ENCODE assay signal across 10 cellular contexts in genomic region chr2:120254178-120254577, GRCh38. TPM values are rescaled to one million over a fixed set of nuclear protein-coding genes. Genes with fewer than 3 reads are reported as not detected.
DNase-seq lines count a peak whose midpoint lies in the region; ATAC-seq, FAIRE-seq and TF ChIP-seq lines count a peak whose summit lies in the region.
"Had no signal": no experiment of that assay in that cellular context is flagged by ENCODE, and none has a peak within 500 bp of the region (broad histone marks: within the 10 kb centered on the region; RNA-seq: fewer than 3 reads in every experiment).

No MANE protein-coding gene starts in this region.

- peak overlapping the region; percentile 93 for H3K4me3 Mint-ChIP-seq in T-helper 1 cell treated with Interleukin-12 subunit alpha and Interleukin-12 subunit beta and Interleukin-4 antibody, amounts not matched to agents 30 μg/mL and 1 μg/mL, for 36 hours
- H3K4me3 Mint-ChIP-seq in activated T-helper 2 cell treated with anti-CD3 and anti-CD28 coated beads, Interferon-gamma antibody, Interleukin-2, Interleukin-4, amounts not matched to agents 10 μg/mL and 5 μg/mL and 100 μg/mL, durations not matched to agents 14 hours and 24 hours and 36 hours (ENCODE audit: low read depth), result peak overlapping the region; percentile 92
- H3K4me3 Mint-ChIP-seq in stimulated activated naive CD8-positive, alpha-beta T cell treated with anti-CD3 and anti-CD28 coated beads, Interleukin-15, amount 100 ng/mL, for 72 hours, result peak overlapping the region; percentile 86 to 96

- peaks cover 10% of the 10 kb centered on the region for H3K9me3 Mint-ChIP-seq in T-helper 1 cell treated with Interleukin-12 subunit alpha and Interleukin-12 subunit beta and Interleukin-4 antibody, amounts not matched to agents 30 μg/mL and 1 μg/mL, for 36 hours
- H3K9me3 Mint-ChIP-seq in activated T-helper 2 cell treated with anti-CD3 and anti-CD28 coated beads, Interferon-gamma antibody, Interleukin-2, Interleukin-4, amounts not matched to agents 10 μg/mL and 5 μg/mL and 100 μg/mL, durations not matched to agents 14 hours and 24 hours and 36 hours, result peaks cover 7% of the 10 kb centered on the region
- H3K9me3 Mint-ChIP-seq in stimulated activated naive CD8-positive, alpha-beta T cell treated with anti-CD3 and anti-CD28 coated beads, Interleukin-15, amount 100 ng/mL, for 72 hours, result no peaks in the 10 kb centered on the region

- no peak overlapping the region for H3K27ac Mint-ChIP-seq in T-helper 1 cell treated with Interleukin-12 subunit alpha and Interleukin-12 subunit beta and Interleukin-4 antibody, amounts not matched to agents 30 μg/mL and 1 μg/mL, for 36 hours
- H3K27ac Mint-ChIP-seq in activated T-helper 2 cell treated with anti-CD3 and anti-CD28 coated beads, Interferon-gamma antibody, Interleukin-2, Interleukin-4, amounts not matched to agents 10 μg/mL and 5 μg/mL and 100 μg/mL, durations not matched to agents 14 hours and 24 hours and 36 hours, result no peak overlapping the region
- H3K27ac Mint-ChIP-seq in stimulated activated naive CD8-positive, alpha-beta T cell treated with anti-CD3 and anti-CD28 coated beads, Interleukin-15, amount 100 ng/mL, for 72 hours, result no peak overlapping the region

- peak overlapping the region in 1 of 2 donors; percentile 66 for H3K9ac ChIP-seq in kidney (ENCODE audit: low read length in 2 of 2)

- no peaks in the 10 kb centered on the region for H3K36me3 ChIP-seq in kidney (ENCODE audit: control insufficient read depth in 1 of 2, insufficient read depth in 2 of 2, low read length in 2 of 2)

- intact Hi-C loops in activated T-helper 2 cell treated with anti-CD3 and anti-CD28 coated beads, Interferon-gamma antibody, Interleukin-2, Interleukin-4, amounts not matched to agents 10 μg/mL and 5 μg/mL and 100 μg/mL, durations not matched to agents 14 hours and 24 hours and 36 hours (cut with micrococcal nuclease), result no loop called here
- intact Hi-C loops in kidney (cut with DNase I), result no loop called here

- no peak for ATAC-seq in stimulated activated naive CD8-positive, alpha-beta T cell treated with anti-CD3 and anti-CD28 coated beads, Interleukin-15, amount 100 ng/mL, for 72 hours
- ATAC-seq in HG02798 (IDR thresholded peaks at IDR 0.05; ENCODE audit: poor library complexity, unreplicated experiment) (no peak), GM21737 (IDR thresholded peaks at IDR 0.05; ENCODE audit: unreplicated experiment) (no peak)

- H3K27me3 Mint-ChIP-seq in T-helper 1 cell treated with Interleukin-12 subunit alpha and Interleukin-12 subunit beta and Interleukin-4 antibody, amounts not matched to agents 30 μg/mL and 1 μg/mL, for 36 hours (ENCODE audit: low read depth), result no peaks in the 10 kb centered on the region
- peaks cover 6% of the 10 kb centered on the region for H3K27me3 Mint-ChIP-seq in activated T-helper 2 cell treated with anti-CD3 and anti-CD28 coated beads, Interferon-gamma antibody, Interleukin-2, Interleukin-4, amounts not matched to agents 10 μg/mL and 5 μg/mL and 100 μg/mL, durations not matched to agents 14 hours and 24 hours and 36 hours (ENCODE audit: low read depth)
- no peaks in the 10 kb centered on the region for H3K27me3 Mint-ChIP-seq in stimulated activated naive CD8-positive, alpha-beta T cell treated with anti-CD3 and anti-CD28 coated beads, Interleukin-15, amount 100 ng/mL, for 72 hours

- TF ChIP-seq CTCF in kidney (IDR thresholded peaks at IDR 0.05; ENCODE audit: borderline replicate concordance, extremely low read depth, insufficient read depth), result no peak

- no peak for FAIRE-seq in kidney (lab: Jason Lieb, UNC)
- FAIRE-seq: A204.1 had no signal

- DNase-seq in T-helper 1 cell, result no peak
- no peak for DNase-seq in activated T-helper 2 cell treated with anti-CD3 and anti-CD28 coated beads, Interferon-gamma antibody, Interleukin-2, Interleukin-4, amounts not matched to agents 10 μg/mL and 5 μg/mL and 100 μg/mL, durations not matched to agents 14 hours and 24 hours and 36 hours (ENCODE audit: low spot score)
- DNase-seq in kidney, result no peak
- no peak for DNase-seq in stimulated activated naive CD8-positive, alpha-beta T cell treated with anti-CD3 and anti-CD28 coated beads, Interleukin-15, amount 100 ng/mL, for 72 hours
- no peak for DNase-seq in Kasumi-1 (lab: John Stamatoyannopoulos, UW)
- DNase-seq: NCI-H2227 treated with DMSO at 0.1 percent for 48 hours had no signal

- no peaks in the 10 kb centered on the region for H3K9me3 ChIP-seq in kidney (ENCODE audit: control insufficient read depth in 1 of 2, low read length in 2 of 2)

- peaks cover 71% of the 10 kb centered on the region for H3K4me1 Mint-ChIP-seq in T-helper 1 cell treated with Interleukin-12 subunit alpha and Interleukin-12 subunit beta and Interleukin-4 antibody, amounts not matched to agents 30 μg/mL and 1 μg/mL, for 36 hours (ENCODE audit: low read depth)
- H3K4me1 Mint-ChIP-seq in activated T-helper 2 cell treated with anti-CD3 and anti-CD28 coated beads, Interferon-gamma antibody, Interleukin-2, Interleukin-4, amounts not matched to agents 10 μg/mL and 5 μg/mL and 100 μg/mL, durations not matched to agents 14 hours and 24 hours and 36 hours (ENCODE audit: low read depth), result peaks cover 61% of the 10 kb centered on the region
- peaks cover 61% of the 10 kb centered on the region for H3K4me1 Mint-ChIP-seq in stimulated activated naive CD8-positive, alpha-beta T cell treated with anti-CD3 and anti-CD28 coated beads, Interleukin-15, amount 100 ng/mL, for 72 hours

- H3K36me3 Mint-ChIP-seq in T-helper 1 cell treated with Interleukin-12 subunit alpha and Interleukin-12 subunit beta and Interleukin-4 antibody, amounts not matched to agents 30 μg/mL and 1 μg/mL, for 36 hours (ENCODE audit: low read depth), result peaks cover 52% of the 10 kb centered on the region
- H3K36me3 Mint-ChIP-seq in activated T-helper 2 cell treated with anti-CD3 and anti-CD28 coated beads, Interferon-gamma antibody, Interleukin-2, Interleukin-4, amounts not matched to agents 10 μg/mL and 5 μg/mL and 100 μg/mL, durations not matched to agents 14 hours and 24 hours and 36 hours (ENCODE audit: low read depth), result peaks cover 51% of the 10 kb centered on the region

- peak overlapping the region; percentile 81 to 88 for H3K4me3 ChIP-seq in kidney (ENCODE audit: low read length in 2 of 2)

- no peak overlapping the region for H3K27ac ChIP-seq in kidney (ENCODE audit: low read depth in 2 of 2, low read length in 2 of 2)

- H3K4me1 ChIP-seq in kidney (ENCODE audit: control insufficient read depth in 1 of 2, insufficient read depth in 1 of 2, low read depth in 1 of 2, low read length in 2 of 2), result peaks cover 21 to 25% of the 10 kb centered on the region in 2 donors

RNA-seq across cellular contexts. Expression of gene RALB, which starts 1.5 kb away (rescaled TPM):
- 58.4 and 65.0 TPM in 2 replicates for total RNA-seq in activated T-helper 2 cell treated with anti-CD3 and anti-CD28 coated beads, Interferon-gamma antibody, Interleukin-2, Interleukin-4, amounts not matched to agents 10 μg/mL and 5 μg/mL and 100 μg/mL, durations not matched to agents 14 hours and 24 hours and 36 hours
- 64.5 TPM for total RNA-seq in kidney
- polyA plus RNA-seq in kidney (ENCODE audit: insufficient read depth, low read depth, low replicate concordance), result 58.5 TPM

RNA-seq across cellular contexts. Expression of gene TMEM185B, which starts 31.0 kb away (rescaled TPM):
- total RNA-seq in activated T-helper 2 cell treated with anti-CD3 and anti-CD28 coated beads, Interferon-gamma antibody, Interleukin-2, Interleukin-4, amounts not matched to agents 10 μg/mL and 5 μg/mL and 100 μg/mL, durations not matched to agents 14 hours and 24 hours and 36 hours, result 38.7 and 39.3 TPM in 2 replicates
- 28.1 TPM for total RNA-seq in kidney
- 8.0 TPM for polyA plus RNA-seq in kidney (ENCODE audit: insufficient read depth, low read depth, low replicate concordance)
